14 cellular contexts compared by ENCODE assay signal in the genomic region with DNA sequence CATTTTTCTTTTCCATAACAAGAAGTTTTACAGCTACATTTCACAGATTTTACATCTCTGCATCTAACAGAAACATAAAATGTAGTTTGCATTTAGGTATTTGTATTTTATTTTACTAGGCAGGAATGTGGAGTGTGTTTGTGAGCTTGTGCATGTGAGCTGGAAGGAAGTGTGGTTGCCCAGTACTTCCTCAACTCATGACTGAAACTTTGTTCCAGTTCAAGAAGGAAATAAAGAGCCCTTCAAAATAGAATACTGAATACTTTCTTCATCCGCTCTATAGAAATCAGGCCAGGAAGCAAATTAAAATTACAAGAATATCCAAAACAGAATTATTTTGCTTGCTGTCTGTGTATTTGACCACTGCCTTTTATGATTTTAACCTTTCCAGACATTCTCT.
A peak's percentile ranks its signal among the peaks of the same experiment; 100 is the strongest.
DNase-seq lines count a peak whose midpoint lies in the region; ATAC-seq and TF ChIP-seq lines count a peak whose summit lies in the region.
"Had no signal": no experiment of that assay in that cellular context is flagged by ENCODE, and none has a peak within 500 bp of the region (broad histone marks: within the 10 kb centered on the region; RNA-seq: fewer than 3 reads in every experiment).

No MANE protein-coding gene starts in this region.

- peaks cover 4% of the 10 kb centered on the region for H3K9me3 Mint-ChIP-seq in activated B cell treated with CpG ODN at 0.5 μM for 24 hours
- H3K9me3 Mint-ChIP-seq in activated CD8-positive, alpha-beta memory T cell treated with anti-CD3 and anti-CD28 coated beads, Interleukin-2, amount 10 ng/mL, durations not matched to agents 7 days and 5 days (ENCODE audit: low read depth): no peaks in the 10 kb centered on the region

- H3K36me3 ChIP-seq in spleen (no peaks in the 10 kb centered on the region), upper lobe of left lung (no peaks in the 10 kb centered on the region)
- H3K36me3 ChIP-seq: SJSA1, tibial nerve had no signal

- peak overlapping the region; percentile 46 to 86 (median 76) for H3K27ac ChIP-seq in spleen
- peak overlapping the region in 1 of 4 donors; percentile 48 for H3K27ac ChIP-seq in upper lobe of left lung
- H3K27ac ChIP-seq: body of pancreas, SJSA1, VCaP had no signal

- POLR2A ChIA-PET in activated B cell treated with CpG ODN at 0.5 μM for 24 hours (lab: Charles Lee): interaction anchor here (1.5 to 2.3 kb wide), 3 partner anchors 12 to 76 kb away, joined by 6 to 21 read pairs (median 8); no protein-coding TSS in a partner anchor

- H3K27me3 ChIP-seq in spleen (replicated peaks in 1 of 7) (no peaks in the 10 kb centered on the region), upper lobe of left lung (no peaks in the 10 kb centered on the region)
- H3K27me3 ChIP-seq: body of pancreas, SJSA1, tibial nerve had no signal

- H3K9me3 ChIP-seq in spleen (peaks cover 0 to 13% (median 9%) of the 10 kb centered on the region in 8 donors), upper lobe of left lung (peaks cover 0 to 4% (median 0%) of the 10 kb centered on the region in 4 donors)
- H3K9me3 ChIP-seq: body of pancreas, psoas muscle had no signal

- H3K27ac Mint-ChIP-seq in activated B cell treated with CpG ODN at 0.5 μM for 24 hours: peak overlapping the region; percentile 95
- H3K27ac Mint-ChIP-seq in activated CD8-positive, alpha-beta memory T cell treated with anti-CD3 and anti-CD28 coated beads, Interleukin-2, amount 10 ng/mL, durations not matched to agents 7 days and 5 days: no peak overlapping the region

- H3K4me1 ChIP-seq in spleen: peaks cover 0 to 41% (median 15%) of the 10 kb centered on the region in 6 donors
- H3K4me1 ChIP-seq in upper lobe of left lung: no peaks in the 10 kb centered on the region
- H3K4me1 ChIP-seq: SJSA1 had no signal

- CTCF ChIA-PET in activated B cell treated with CpG ODN at 0.5 μM for 24 hours (lab: Charles Lee): interaction anchor here (1.5 to 2.5 kb wide), 2 partner anchors 12 to 235 kb away, joined by 4 to 6 read pairs; no protein-coding TSS in a partner anchor
- CTCF ChIA-PET in activated CD8-positive, alpha-beta memory T cell treated with anti-CD3 and anti-CD28 coated beads, Interleukin-2, amount 10 ng/mL, durations not matched to agents 7 days and 5 days (lab: Charles Lee): no interaction called here

- 7 to 24% (median 20%) methylated on average over 1 of the region's 1 CpG for WGBS in spleen, 5 donors
- 21 to 29% methylated on average over 1 of the region's 1 CpG for WGBS in upper lobe of left lung, 2 donors

- intact Hi-C loops in activated B cell treated with CpG ODN at 0.5 μM for 24 hours (cut with micrococcal nuclease) (loop anchor here (1.0 kb wide), 4 partner anchors 12 to 81 kb away; no protein-coding TSS in a partner anchor), spleen (cut with DNase I; ENCODE audit: low total_unique reads) (no loop called here)

- H3K4me3 ChIP-seq in spleen (peak overlapping the region in 1 of 8 donors; percentile 22), upper lobe of left lung (no peak overlapping the region)
- H3K4me3 ChIP-seq: body of pancreas, psoas muscle, SJSA1, tibial nerve had no signal

- TF ChIP-seq CTCF in activated B cell treated with CpG ODN at 0.5 μM for 24 hours (IDR thresholded peaks at IDR 0.05) (no peak), spleen (IDR thresholded peaks at IDR 0.05 in 8 of 11, conservative IDR thresholded peaks at IDR 0.05 in 3 of 11) (no peak), upper lobe of left lung (IDR thresholded peaks at IDR 0.05) (no peak)

- ATAC-seq in GM18907 (IDR thresholded peaks at IDR 0.05; ENCODE audit: unreplicated experiment): peak; percentile 25
- ATAC-seq in HG03196 (IDR thresholded peaks at IDR 0.05; ENCODE audit: unreplicated experiment): peak; percentile 23
- ATAC-seq in activated B cell treated with CpG ODN at 0.5 μM for 24 hours (ENCODE audit: low read depth): peak; percentile 24
- ATAC-seq in activated CD8-positive, alpha-beta memory T cell treated with anti-CD3 and anti-CD28 coated beads, Interleukin-2, amount 10 ng/mL, durations not matched to agents 7 days and 5 days: no peak
- no peak for ATAC-seq in upper lobe of left lung (ENCODE audit: low FRiP score in 2 of 2)
- ATAC-seq: body of pancreas had no signal

- no peak for TF ChIP-seq EP300 in upper lobe of left lung (IDR thresholded peaks at IDR 0.05)

- TF ChIP-seq POLR2A in spleen (IDR thresholded peaks at IDR 0.05) (no peak), upper lobe of left lung (IDR thresholded peaks at IDR 0.05) (no peak)

- DNase-seq in activated B cell treated with CpG ODN at 0.5 μM for 24 hours (no peak), spleen (no peak), upper lobe of left lung (no peak), SHP77 (lab: John Stamatoyannopoulos, UW) (no peak)
- DNase-seq in activated CD8-positive, alpha-beta memory T cell treated with anti-CD3 and anti-CD28 coated beads, Interleukin-2, amount 10 ng/mL, durations not matched to agents 7 days and 5 days: no peak
- no peak for DNase-seq in activated effector memory CD4-positive, alpha-beta T cell treated with Interleukin-2 at 50 U/mL for 16 hours
- DNase-seq: activated naive CD4-positive, alpha-beta T cell treated with Interleukin-2 at 50 U/mL for 16 hours; body of pancreas had no signal

- peaks cover 5% of the 10 kb centered on the region for H3K36me3 Mint-ChIP-seq in activated B cell treated with CpG ODN at 0.5 μM for 24 hours (ENCODE audit: low read depth)
- H3K36me3 Mint-ChIP-seq in activated CD8-positive, alpha-beta memory T cell treated with anti-CD3 and anti-CD28 coated beads, Interleukin-2, amount 10 ng/mL, durations not matched to agents 7 days and 5 days: no peaks in the 10 kb centered on the region

- peak overlapping the region; percentile 76 for H3K4me3 Mint-ChIP-seq in activated B cell treated with CpG ODN at 0.5 μM for 24 hours
- H3K4me3 Mint-ChIP-seq in activated CD8-positive, alpha-beta memory T cell treated with anti-CD3 and anti-CD28 coated beads, Interleukin-2, amount 10 ng/mL, durations not matched to agents 7 days and 5 days: no peak overlapping the region

- H3K4me1 Mint-ChIP-seq in activated B cell treated with CpG ODN at 0.5 μM for 24 hours: peaks cover 74% of the 10 kb centered on the region
- no peaks in the 10 kb centered on the region for H3K4me1 Mint-ChIP-seq in activated CD8-positive, alpha-beta memory T cell treated with anti-CD3 and anti-CD28 coated beads, Interleukin-2, amount 10 ng/mL, durations not matched to agents 7 days and 5 days

- H3K27me3 Mint-ChIP-seq in activated B cell treated with CpG ODN at 0.5 μM for 24 hours: no peaks in the 10 kb centered on the region
- no peaks in the 10 kb centered on the region for H3K27me3 Mint-ChIP-seq in activated CD8-positive, alpha-beta memory T cell treated with anti-CD3 and anti-CD28 coated beads, Interleukin-2, amount 10 ng/mL, durations not matched to agents 7 days and 5 days

Comparison
In these comparisons a context has a peak if more than half of its experiments do, and no peak if none do; other contexts are left out.
1. ATAC-seq: peak in GM18907 (single experiment), HG03196 (single experiment) and activated B cell treated with CpG ODN at 0.5 μM for 24 hours (single experiment); none in activated CD8-positive, alpha-beta memory T cell treated with anti-CD3 and anti-CD28 coated beads, Interleukin-2, amount 10 ng/mL, durations not matched to agents 7 days and 5 days (single experiment) and upper lobe of left lung (0 of 2).